In the genomic region with DNA sequence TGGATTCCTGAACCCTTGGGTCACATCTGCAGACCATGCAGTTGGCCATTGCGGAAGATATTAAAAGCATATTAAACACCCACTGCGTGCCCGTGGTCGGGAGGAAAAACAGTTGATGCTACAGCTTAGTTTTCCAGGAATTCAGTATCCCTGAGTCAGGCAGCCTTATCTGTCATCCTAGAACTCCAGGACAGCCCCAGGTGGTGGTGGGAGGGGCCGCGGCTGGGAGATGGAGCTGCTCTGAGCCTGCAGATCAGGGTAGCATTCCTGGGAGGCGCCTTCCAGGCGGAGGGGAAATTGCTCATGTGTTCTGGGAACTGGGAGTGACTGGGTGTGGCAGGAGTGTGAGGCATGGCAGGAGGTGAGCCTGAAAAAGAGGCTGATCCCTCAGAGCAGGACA, we compare ENCODE assay signal across 1 cellular context.
A peak's percentile ranks its signal among the peaks of the same experiment; 100 is the strongest.
TF ChIP-seq lines count a peak whose summit lies in the region.

No MANE protein-coding gene starts in this region.

TF ChIP-seq in K562, 482 proteins besides CTCF, POLR2A, EP300 and RAD21 (continued from another document):
- TF ChIP-seq, protein P1, sequence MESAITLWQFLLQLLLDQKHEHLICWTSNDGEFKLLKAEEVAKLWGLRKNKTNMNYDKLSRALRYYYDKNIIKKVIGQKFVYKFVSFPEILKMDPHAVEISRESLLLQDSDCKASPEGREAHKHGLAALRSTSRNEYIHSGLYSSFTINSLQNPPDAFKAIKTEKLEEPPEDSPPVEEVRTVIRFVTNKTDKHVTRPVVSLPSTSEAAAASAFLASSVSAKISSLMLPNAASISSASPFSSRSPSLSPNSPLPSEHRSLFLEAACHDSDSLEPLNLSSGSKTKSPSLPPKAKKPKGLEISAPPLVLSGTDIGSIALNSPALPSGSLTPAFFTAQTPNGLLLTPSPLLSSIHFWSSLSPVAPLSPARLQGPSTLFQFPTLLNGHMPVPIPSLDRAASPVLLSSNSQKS (CRISPR knock-in tag; IDR thresholded peaks at IDR 0.05) = no peak
- no peak for TF ChIP-seq FOXA1 (IDR thresholded peaks at IDR 0.05; ENCODE audit: borderline replicate concordance)
- TF ChIP-seq CBX5 (IDR thresholded peaks at IDR 0.05; ENCODE audit: borderline replicate concordance, low read depth) = no peak
- no peak for TF ChIP-seq SIN3A (IDR thresholded peaks at IDR 0.05; ENCODE audit: borderline replicate concordance in 2 of 2, control insufficient read depth in 1 of 2, low read depth in 2 of 2, low read length in 2 of 2)
- no peak for TF ChIP-seq ZNF212 (CRISPR knock-in tag; IDR thresholded peaks at IDR 0.05)
- TF ChIP-seq, protein P2, sequence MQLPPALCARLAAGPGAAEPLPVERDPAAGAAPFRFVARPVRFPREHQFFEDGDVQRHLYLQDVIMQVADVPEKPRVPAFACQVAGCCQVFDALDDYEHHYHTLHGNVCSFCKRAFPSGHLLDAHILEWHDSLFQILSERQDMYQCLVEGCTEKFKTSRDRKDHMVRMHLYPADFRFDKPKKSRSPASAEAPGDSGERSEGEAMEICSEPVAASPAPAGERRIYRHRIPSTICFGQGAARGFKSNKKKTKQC (CRISPR knock-in tag; IDR thresholded peaks at IDR 0.05) = no peak
- peak; percentile 23; the same call in 1 of the 2 replicates for TF ChIP-seq JUND (IDR thresholded peaks at IDR 0.05; ENCODE audit: borderline replicate concordance, low read depth, low read length)
- TF ChIP-seq JUND (tag; IDR thresholded peaks at IDR 0.05; ENCODE audit: borderline replicate concordance, low read depth, low read length) = peak; percentile 75; the same call in 1 of the 3 replicates
- no peak for TF ChIP-seq CCAR2 (IDR thresholded peaks at IDR 0.05; ENCODE audit: low read depth, low read length)
- no peak for TF ChIP-seq BRD9 (IDR thresholded peaks at IDR 0.05; ENCODE audit: low read depth, partially characterized antibody)
- TF ChIP-seq ZBTB8A (IDR thresholded peaks at IDR 0.05; ENCODE audit: partially characterized antibody) = no peak
- no peak for TF ChIP-seq JUNB (CRISPR knock-in tag; conservative IDR thresholded peaks at IDR 0.05)
- 0 out of 4 replicates have a peak, but pooled peaks of 1 of the 2 experiments have one; percentile 30 for TF ChIP-seq KDM1A (IDR thresholded peaks at IDR 0.05)
- TF ChIP-seq, protein P3, sequence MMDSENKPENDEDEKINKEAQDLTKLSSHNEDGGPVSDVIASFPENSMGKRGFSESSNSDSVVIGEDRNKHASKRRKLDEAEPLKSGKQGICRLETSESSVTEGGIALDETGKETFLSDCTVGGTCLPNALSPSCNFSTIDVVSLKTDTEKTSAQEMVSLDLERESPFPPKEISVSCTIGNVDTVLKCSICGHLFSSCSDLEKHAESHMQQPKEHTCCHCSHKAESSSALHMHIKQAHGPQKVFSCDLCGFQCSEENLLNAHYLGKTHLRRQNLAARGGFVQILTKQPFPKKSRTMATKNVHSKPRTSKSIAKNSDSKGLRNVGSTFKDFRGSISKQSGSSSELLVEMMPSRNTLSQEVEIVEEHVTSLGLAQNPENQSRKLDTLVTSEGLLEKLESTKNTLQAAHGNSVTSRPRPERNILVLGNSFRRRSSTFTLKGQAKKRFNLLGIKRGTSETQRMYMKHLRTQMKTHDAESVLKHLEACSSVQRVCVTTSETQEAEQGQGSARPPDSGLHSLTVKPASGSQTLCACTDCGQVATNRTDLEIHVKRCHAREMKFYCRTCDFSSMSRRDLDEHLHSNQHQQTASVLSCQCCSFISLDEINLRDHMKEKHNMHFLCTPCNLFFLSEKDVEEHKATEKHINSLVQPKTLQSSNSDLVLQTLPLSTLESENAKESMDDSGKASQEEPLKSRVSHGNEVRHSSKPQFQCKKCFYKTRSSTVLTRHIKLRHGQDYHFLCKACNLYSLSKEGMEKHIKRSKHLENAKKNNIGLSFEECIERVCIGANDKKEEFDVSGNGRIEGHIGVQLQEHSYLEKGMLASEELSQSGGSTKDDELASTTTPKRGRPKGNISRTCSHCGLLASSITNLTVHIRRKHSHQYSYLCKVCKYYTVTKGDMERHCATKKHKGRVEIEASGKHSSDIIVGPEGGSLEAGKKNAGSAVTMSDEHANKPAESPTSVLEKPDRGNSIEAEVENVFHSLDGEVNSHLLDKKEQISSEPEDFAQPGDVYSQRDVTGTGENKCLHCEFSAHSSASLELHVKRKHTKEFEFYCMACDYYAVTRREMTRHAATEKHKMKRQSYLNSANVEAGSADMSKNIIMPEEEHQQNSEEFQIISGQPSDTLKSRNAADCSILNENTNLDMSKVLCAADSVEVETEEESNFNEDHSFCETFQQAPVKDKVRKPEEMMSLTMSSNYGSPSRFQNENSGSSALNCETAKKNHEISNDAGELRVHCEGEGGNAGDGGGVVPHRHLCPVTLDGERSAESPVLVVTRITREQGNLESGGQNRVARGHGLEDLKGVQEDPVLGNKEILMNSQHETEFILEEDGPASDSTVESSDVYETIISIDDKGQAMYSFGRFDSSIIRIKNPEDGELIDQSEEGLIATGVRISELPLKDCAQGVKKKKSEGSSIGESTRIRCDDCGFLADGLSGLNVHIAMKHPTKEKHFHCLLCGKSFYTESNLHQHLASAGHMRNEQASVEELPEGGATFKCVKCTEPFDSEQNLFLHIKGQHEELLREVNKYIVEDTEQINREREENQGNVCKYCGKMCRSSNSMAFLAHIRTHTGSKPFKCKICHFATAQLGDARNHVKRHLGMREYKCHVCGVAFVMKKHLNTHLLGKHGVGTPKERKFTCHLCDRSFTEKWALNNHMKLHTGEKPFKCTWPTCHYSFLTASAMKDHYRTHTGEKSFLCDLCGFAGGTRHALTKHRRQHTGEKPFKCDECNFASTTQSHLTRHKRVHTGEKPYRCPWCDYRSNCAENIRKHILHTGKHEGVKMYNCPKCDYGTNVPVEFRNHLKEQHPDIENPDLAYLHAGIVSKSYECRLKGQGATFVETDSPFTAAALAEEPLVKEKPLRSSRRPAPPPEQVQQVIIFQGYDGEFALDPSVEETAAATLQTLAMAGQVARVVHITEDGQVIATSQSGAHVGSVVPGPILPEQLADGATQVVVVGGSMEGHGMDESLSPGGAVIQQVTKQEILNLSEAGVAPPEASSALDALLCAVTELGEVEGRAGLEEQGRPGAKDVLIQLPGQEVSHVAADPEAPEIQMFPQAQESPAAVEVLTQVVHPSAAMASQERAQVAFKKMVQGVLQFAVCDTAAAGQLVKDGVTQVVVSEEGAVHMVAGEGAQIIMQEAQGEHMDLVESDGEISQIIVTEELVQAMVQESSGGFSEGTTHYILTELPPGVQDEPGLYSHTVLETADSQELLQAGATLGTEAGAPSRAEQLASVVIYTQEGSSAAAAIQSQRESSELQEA (IDR thresholded peaks at IDR 0.05; ENCODE audit: low read depth) = no peak
- TF ChIP-seq, protein P4, sequence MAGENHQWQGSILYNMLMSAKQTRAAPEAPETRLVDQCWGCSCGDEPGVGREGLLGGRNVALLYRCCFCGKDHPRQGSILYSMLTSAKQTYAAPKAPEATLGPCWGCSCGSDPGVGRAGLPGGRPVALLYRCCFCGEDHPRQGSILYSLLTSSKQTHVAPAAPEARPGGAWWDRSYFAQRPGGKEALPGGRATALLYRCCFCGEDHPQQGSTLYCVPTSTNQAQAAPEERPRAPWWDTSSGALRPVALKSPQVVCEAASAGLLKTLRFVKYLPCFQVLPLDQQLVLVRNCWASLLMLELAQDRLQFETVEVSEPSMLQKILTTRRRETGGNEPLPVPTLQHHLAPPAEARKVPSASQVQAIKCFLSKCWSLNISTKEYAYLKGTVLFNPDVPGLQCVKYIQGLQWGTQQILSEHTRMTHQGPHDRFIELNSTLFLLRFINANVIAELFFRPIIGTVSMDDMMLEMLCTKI (IDR thresholded peaks at IDR 0.05; ENCODE audit: partially characterized antibody) = no peak
- peak; percentile 97 for TF ChIP-seq CTBP1 (IDR thresholded peaks at IDR 0.05; ENCODE audit: borderline replicate concordance)
- TF ChIP-seq MTF1 (CRISPR knock-in tag; IDR thresholded peaks at IDR 0.05; ENCODE audit: borderline replicate concordance) = no peak
- TF ChIP-seq PRMT5 (CRISPR knock-in tag; IDR thresholded peaks at IDR 0.05) = no peak
- TF ChIP-seq HDAC1 (IDR thresholded peaks at IDR 0.05) = 0 out of 4 replicates have a peak, but pooled peaks of 1 of the 2 experiments have one; percentile 42
- TF ChIP-seq ZEB2 (IDR thresholded peaks at IDR 0.05) = peak; percentile 70; the same call in 1 of the 2 replicates
- TF ChIP-seq PTTG1 (tag; IDR thresholded peaks at IDR 0.05; ENCODE audit: low read depth) = no peak
TF ChIP-seq in K562: peak in this region for 8.
